In genomic region chr1:176601358-176601757, GRCh38 we compare ENCODE assay signal across 18 cellular contexts.
DNase-seq lines count a peak whose midpoint lies in the region; ATAC-seq and TF ChIP-seq lines count a peak whose summit lies in the region.
"Had no signal": no experiment of that assay in that cellular context is flagged by ENCODE, and none has a peak within 500 bp of the region (broad histone marks: within the 10 kb centered on the region; RNA-seq: fewer than 3 reads in every experiment).

No MANE protein-coding gene starts in this region.

- H3K27me3 ChIP-seq in GM23248 (replicated peaks; ENCODE audit: insufficient read depth) (no peaks in the 10 kb centered on the region), adipocyte (replicated peaks; ENCODE audit: control insufficient read depth, insufficient read depth, low read length) (no peaks in the 10 kb centered on the region)

- no peaks in the 10 kb centered on the region for H3K9me3 ChIP-seq in GM23248 (ENCODE audit: low read depth)
- H3K9me3 ChIP-seq in adipocyte (ENCODE audit: control insufficient read depth, low read length): no peaks in the 10 kb centered on the region

- no peak overlapping the region for H3K27ac ChIP-seq in GM23248

- H3K36me3 ChIP-seq in GM23248 (ENCODE audit: low read depth) (no peaks in the 10 kb centered on the region), adipocyte (ENCODE audit: control insufficient read depth, insufficient read depth, low read length, severe bottlenecking) (no peaks in the 10 kb centered on the region)

- H3K4me1 Mint-ChIP-seq in nephron: peaks cover 24% of the 10 kb centered on the region
- H3K4me1 Mint-ChIP-seq: CD14-positive monocyte had no signal

- WGBS in GM23248 (ENCODE audit: low coverage in 1 of 2, low lambda C conversion rate in 2 of 2, missing lambda C conversion rate in 2 of 2), 2 experiments: 32 to 34% methylated on average over 3 of the region's 3 CpGs

- H3K4me1 ChIP-seq in GM23248 (ENCODE audit: insufficient read depth) (peaks cover 15% of the 10 kb centered on the region; the same call in 1 of the 2 replicates), adipocyte (ENCODE audit: control insufficient read depth, insufficient read depth, low read length) (peaks cover 42% of the 10 kb centered on the region)

- H3K4me3 ChIP-seq in GM23248 (no peak overlapping the region), adipocyte (ENCODE audit: low read length) (peak overlapping the region; percentile 9)
- H3K4me3 ChIP-seq: K562 had no signal

- peaks cover 14% of the 10 kb centered on the region; the same call in 1 of the 2 replicates for H3F3A ChIP-seq in GM23248 (ENCODE audit: insufficient read depth)

- H3K27ac Mint-ChIP-seq in nephron: peak overlapping the region in 2 of 3 experiments; percentile 29 to 86
- H3K27ac Mint-ChIP-seq: CD14-positive monocyte had no signal

- H3K27me3 Mint-ChIP-seq in nephron (ENCODE audit: low read depth): no peaks in the 10 kb centered on the region

- no peaks in the 10 kb centered on the region for H3K36me3 Mint-ChIP-seq in nephron (ENCODE audit: low read depth)
- H3K36me3 Mint-ChIP-seq: CD14-positive monocyte had no signal

- in situ Hi-C loops in GM23248 (cut with MboI): no loop called here

- H3K9me2 ChIP-seq in GM23248 (ENCODE audit: insufficient read depth): no peaks in the 10 kb centered on the region

- TF ChIP-seq CTCF in nephron (IDR thresholded peaks at IDR 0.05; ENCODE audit: unreplicated experiment in 3 of 3): no peak

- DNase-seq in NOMO-1 treated with DMSO at 0.1 percent for 48 hours (lab: John Stamatoyannopoulos, UW; ENCODE audit: unreplicated experiment): peak; percentile 32
- no peak for DNase-seq in NOMO-1 treated with dmso at 0.1 percent for 144 hours (lab: John Stamatoyannopoulos, UW; ENCODE audit: unreplicated experiment)
- peak; percentile 30 for DNase-seq in GM23248
- no peak for DNase-seq in adipocyte (ENCODE audit: low read depth)
- DNase-seq in SHP77 (lab: John Stamatoyannopoulos, UW): no peak
- DNase-seq in GOT3 (lab: John Stamatoyannopoulos, UW): no peak
- DNase-seq: 8988T, COR-L47, DMS153, NCI-H1048, NCI-H2107, NCI-H69, SIG-M5 had no signal

- no peaks in the 10 kb centered on the region for H4K20me1 ChIP-seq in GM23248 (ENCODE audit: insufficient read depth)

- no peak overlapping the region for H3K4me2 ChIP-seq in GM23248 (ENCODE audit: unreplicated experiment)

- no peak for ATAC-seq in HG02571 (IDR thresholded peaks at IDR 0.05; ENCODE audit: unreplicated experiment)
- ATAC-seq: K562, Panc1 had no signal

- no peak overlapping the region for H3K4me3 Mint-ChIP-seq in nephron
- H3K4me3 Mint-ChIP-seq: CD14-positive monocyte had no signal

- no peaks in the 10 kb centered on the region for H3K79me2 ChIP-seq in GM23248 (ENCODE audit: insufficient read depth)

- no peak overlapping the region for H3K9ac ChIP-seq in GM23248
- no peak overlapping the region for H3K9ac ChIP-seq in adipocyte (ENCODE audit: low read length)

- no peak overlapping the region for H2AFZ ChIP-seq in GM23248

- peaks cover 4% of the 10 kb centered on the region for H3K9me3 Mint-ChIP-seq in nephron

Comparison
In these comparisons a context has a peak if more than half of its experiments do, and no peak if none do; other contexts are left out.
1. DNase-seq: peak in NOMO-1 treated with DMSO at 0.1 percent for 48 hours (single experiment) and GM23248 (single experiment); none in NOMO-1 treated with dmso at 0.1 percent for 144 hours (single experiment), adipocyte (single experiment), SHP77 (0 of 2) and GOT3 (single experiment).